8 cellular contexts compared by ENCODE assay signal in the genomic region with DNA sequence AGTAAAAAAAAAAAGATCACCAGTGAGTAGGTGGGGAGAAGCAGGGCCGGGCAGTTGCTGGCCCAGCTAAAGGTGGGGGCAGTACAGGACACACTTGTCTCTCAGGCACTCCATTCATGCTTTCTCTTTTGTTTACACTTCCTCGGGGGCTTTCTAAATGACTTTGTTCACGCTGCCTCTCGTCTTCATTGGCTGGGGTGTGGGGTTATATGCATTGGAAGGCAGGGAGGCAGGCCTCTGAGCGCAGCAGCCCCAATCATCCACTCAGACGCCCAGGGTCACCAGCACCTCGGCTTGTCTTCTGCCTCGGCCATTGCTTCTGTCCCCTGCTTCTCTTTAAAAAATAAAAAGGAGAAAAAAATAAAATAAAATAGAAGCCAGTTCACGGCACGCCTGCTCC. TPM values are rescaled to one million over a fixed set of nuclear protein-coding genes. Genes with fewer than 3 reads are reported as not detected.
A peak's percentile ranks its signal among the peaks of the same experiment; 100 is the strongest.
DNase-seq lines count a peak whose midpoint lies in the region; ATAC-seq and TF ChIP-seq lines count a peak whose summit lies in the region.

No MANE protein-coding gene starts in this region.

- peak overlapping the region; percentile 81 to 92 (median 85) for H3K27ac ChIP-seq in Peyer's patch
- H3K27ac ChIP-seq in temporal lobe (ENCODE audit: low read depth, low read length): peak overlapping the region; percentile 88

- peak; percentile 57 for ATAC-seq in HG03095 (IDR thresholded peaks at IDR 0.05; ENCODE audit: unreplicated experiment)

- TF ChIP-seq CTCF in Peyer's patch (IDR thresholded peaks at IDR 0.05) (no peak), choroid plexus epithelial cell (conservative IDR thresholded peaks at IDR 0.05; ENCODE audit: low read depth, low read length) (no peak), mesothelial cell of epicardium (IDR thresholded peaks at IDR 0.05; ENCODE audit: unreplicated experiment) (no peak)

- H3K4me1 Mint-ChIP-seq in mesothelial cell of epicardium: peaks cover 61% of the 10 kb centered on the region

- no peaks in the 10 kb centered on the region for H3K36me3 ChIP-seq in Peyer's patch

- no peaks in the 10 kb centered on the region for H3K27me3 Mint-ChIP-seq in mesothelial cell of epicardium (ENCODE audit: low read depth)

- H3K4me3 ChIP-seq in Peyer's patch (peak overlapping the region; percentile 66 to 80 (median 78)), choroid plexus epithelial cell (ENCODE audit: low read depth, low read length) (peak overlapping the region; percentile 68)

- no peaks in the 10 kb centered on the region for H3K27me3 ChIP-seq in Peyer's patch

- peak overlapping the region; percentile 94 for H3K27ac Mint-ChIP-seq in mesothelial cell of epicardium

- H3K9me3 Mint-ChIP-seq in mesothelial cell of epicardium: no peaks in the 10 kb centered on the region

- H3K4me1 ChIP-seq in Peyer's patch: peaks cover 0 to 35% (median 10%) of the 10 kb centered on the region in 4 donors

- no peaks in the 10 kb centered on the region for H3K9me3 ChIP-seq in Peyer's patch

- peak overlapping the region; percentile 72 for H3K4me3 Mint-ChIP-seq in mesothelial cell of epicardium

- no peak for TF ChIP-seq POLR2A in Peyer's patch (IDR thresholded peaks at IDR 0.05)

- H3K36me3 Mint-ChIP-seq in mesothelial cell of epicardium: no peaks in the 10 kb centered on the region

- DNase-seq in activated T-cell treated with anti-CD3 and anti-CD28 coated beads for 48 hours (ENCODE audit: low read depth): peak; percentile 25
- DNase-seq in activated T-cell treated with anti-CD3 and anti-CD28 coated beads, Interleukin-2, amount 50 U/mL, for 1 hour: no peak
- peak in 1 of 3 donors; percentile 27 for DNase-seq in Peyer's patch
- DNase-seq in choroid plexus epithelial cell (ENCODE audit: low read depth): peak; percentile 35
- DNase-seq in mesothelial cell of epicardium (ENCODE audit: low spot score in 2 of 2, unreplicated experiment in 2 of 2): peak in 1 of 2 experiments; percentile 53
- no peak for DNase-seq in AG08396 (ENCODE audit: low spot score)

RNA-seq across cellular contexts. Expression of gene TGFB3, which starts 0.4 kb away (rescaled TPM):
- 1 to 10 TPM; 4.2 to 9.2 (median 6.4) TPM for total RNA-seq in Peyer's patch
- total RNA-seq in mesothelial cell of epicardium: 62.0 to 66.4 TPM (median 65.2 TPM) in 3 replicates
- total RNA-seq in temporal lobe: 21.4 TPM

RNA-seq across cellular contexts. Expression of gene IFT43, which starts 4.1 kb away (rescaled TPM):
- 10 to 100 TPM; 23.9 to 42.8 (median 33.6) TPM for total RNA-seq in Peyer's patch
- total RNA-seq in mesothelial cell of epicardium: 39.8 to 46.0 TPM (median 43.4 TPM) in 3 replicates
- total RNA-seq in temporal lobe: 18.4 TPM

Comparison
In these comparisons a context has a peak if more than half of its experiments do, and no peak if none do; other contexts are left out.
1. DNase-seq: peak in activated T-cell treated with anti-CD3 and anti-CD28 coated beads for 48 hours (single experiment) and choroid plexus epithelial cell (single experiment); none in activated T-cell treated with anti-CD3 and anti-CD28 coated beads, Interleukin-2, amount 50 U/mL, for 1 hour (single experiment) and AG08396 (single experiment).